ENCODE assay signal across 8 cellular contexts in the genomic region with DNA sequence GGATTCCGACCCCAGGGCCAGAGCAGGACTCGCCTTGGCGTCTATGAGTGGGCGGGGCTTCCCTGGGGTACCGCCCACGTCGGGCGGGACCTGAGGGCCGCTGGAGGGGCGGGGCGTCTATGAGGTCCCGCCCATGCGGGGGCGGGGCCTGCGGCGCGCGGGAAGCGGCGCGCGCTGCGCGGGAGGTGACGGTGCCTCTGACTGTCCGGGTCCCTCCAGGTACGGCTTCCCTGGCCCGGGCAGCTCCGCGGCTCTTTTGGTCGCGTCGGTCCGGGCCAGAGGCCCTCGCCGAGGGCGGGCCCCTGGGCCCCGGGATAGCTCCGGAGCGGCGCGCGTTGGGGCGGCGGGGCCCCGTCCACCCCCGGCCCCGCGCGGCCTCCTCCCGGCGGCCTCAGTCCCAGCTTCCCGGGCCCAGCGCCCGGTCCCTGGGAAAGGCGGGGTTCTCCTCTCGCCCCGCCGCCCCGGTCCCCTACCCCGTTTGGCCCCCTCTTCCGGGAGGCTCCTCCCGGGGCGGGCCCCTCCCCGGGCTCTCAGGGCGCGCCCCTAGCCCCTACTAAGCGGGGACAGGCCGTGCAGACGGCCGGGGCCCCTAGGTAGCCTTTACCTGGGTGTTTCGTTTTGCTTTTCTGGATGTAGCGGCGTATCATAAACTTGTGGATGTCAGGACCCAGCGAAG. TPM values are rescaled to one million over a fixed set of nuclear protein-coding genes. Genes with fewer than 3 reads are reported as not detected.
DNase-seq lines count a peak whose midpoint lies in the region; ATAC-seq, FAIRE-seq and TF ChIP-seq lines count a peak whose summit lies in the region.

A gene (plus strand): TSS at position 160 of the 676 bp plus-strand sequence. CDS start 745 bp downstream, outside the sequence.

- H3K36me3 Mint-ChIP-seq in activated T-cell treated with anti-CD3 and anti-CD28 coated beads, Interleukin-2, amount 50 U/mL, for 4 hours (ENCODE audit: insufficient read depth): peaks cover 8% of the 10 kb centered on the region
- H3K36me3 Mint-ChIP-seq in naive thymus-derived CD4-positive, alpha-beta T cell: peaks cover 0 to 5% (median 0%) of the 10 kb centered on the region in 5 donors

- FAIRE-seq in D721Med (lab: Jason Lieb, UNC): no peak

- TF ChIP-seq CTCF in D721Med (IDR thresholded peaks at IDR 0.05; ENCODE audit: insufficient read depth, missing control alignments) (no peak), esophagus squamous epithelium (IDR thresholded peaks at IDR 0.05) (no peak)

- POLR2A ChIA-PET in naive thymus-derived CD4-positive, alpha-beta T cell (lab: Charles Lee): interaction anchor here (1.4 to 1.5 kb wide), 2 partner anchors 8 to 66 kb away, joined by 4 read pairs; a partner anchor contains a TSS

- H3K9me3 ChIP-seq in esophagus squamous epithelium: no peaks in the 10 kb centered on the region
- H3K9me3 ChIP-seq in naive thymus-derived CD4-positive, alpha-beta T cell (ENCODE audit: control insufficient read depth in 2 of 3, low read length in 3 of 3): no peaks in the 10 kb centered on the region

- H3K27me3 Mint-ChIP-seq in activated T-cell treated with anti-CD3 and anti-CD28 coated beads, Interleukin-2, amount 50 U/mL, for 4 hours (ENCODE audit: low read depth): no peaks in the 10 kb centered on the region
- no peaks in the 10 kb centered on the region for H3K27me3 Mint-ChIP-seq in naive thymus-derived CD4-positive, alpha-beta T cell

- CTCF ChIA-PET in naive thymus-derived CD4-positive, alpha-beta T cell (lab: Charles Lee): no interaction called here

- DNase-seq in D721Med (ENCODE audit: insufficient read length, low spot score) (peak; percentile 78), HuH-7.5 (ENCODE audit: low spot score) (peak; percentile 65), esophagus squamous epithelium (lab: John Stamatoyannopoulos, UW) (no peak)
- DNase-seq in activated T-cell treated with anti-CD3 and anti-CD28 coated beads, Interleukin-2, amount 50 U/mL, for 4 hours: peak; percentile 80
- peak; percentile 63 to 94 (median 82) for DNase-seq in naive thymus-derived CD4-positive, alpha-beta T cell
- DNase-seq in stimulated activated CD8-positive, alpha-beta memory T cell treated with anti-CD3 and anti-CD28 coated beads, Interleukin-7, amount 100 ng/mL, for 48 hours (ENCODE audit: extremely low read depth in 1 of 2, low read depth in 1 of 2): peak; percentile 60 to 69

- 0 to 10% methylated on average over 3 to 4 of the region's 75 CpGs for WGBS in esophagus squamous epithelium, 2 donors

- peaks cover 6% of the 10 kb centered on the region for H3K4me1 Mint-ChIP-seq in activated T-cell treated with anti-CD3 and anti-CD28 coated beads, Interleukin-2, amount 50 U/mL, for 4 hours (ENCODE audit: low read depth)
- H3K4me1 Mint-ChIP-seq in naive thymus-derived CD4-positive, alpha-beta T cell: peaks cover 4 to 30% (median 6%) of the 10 kb centered on the region in 7 donors

- H3K4me1 ChIP-seq in esophagus squamous epithelium: peaks cover 0 to 42% (median 7%) of the 10 kb centered on the region in 3 donors
- peaks cover 0 to 4% of the 10 kb centered on the region in 2 donors for H3K4me1 ChIP-seq in naive thymus-derived CD4-positive, alpha-beta T cell (ENCODE audit: control insufficient read depth in 2 of 2, insufficient read depth in 2 of 2, low read length in 2 of 2)

- H3K27ac Mint-ChIP-seq in naive thymus-derived CD4-positive, alpha-beta T cell: peak within 1 kb of the TSS in 8 of 9 donors; percentile 7 to 83 (median 56)

- peak within 1 kb of the TSS; percentile 85 for H3K4me3 Mint-ChIP-seq in activated T-cell treated with anti-CD3 and anti-CD28 coated beads, Interleukin-2, amount 50 U/mL, for 4 hours
- H3K4me3 Mint-ChIP-seq in naive thymus-derived CD4-positive, alpha-beta T cell: peak within 1 kb of the TSS; percentile 70 to 89 (median 85)

- peak; percentile 85 for ATAC-seq in GM21447 (IDR thresholded peaks at IDR 0.05; ENCODE audit: unreplicated experiment)
- ATAC-seq in activated T-cell treated with anti-CD3 and anti-CD28 coated beads, Interleukin-2, amount 50 U/mL, for 4 hours: peak; percentile 96 to 97
- ATAC-seq in naive thymus-derived CD4-positive, alpha-beta T cell: peak; percentile 99

- no peaks in the 10 kb centered on the region for H3K9me3 Mint-ChIP-seq in activated T-cell treated with anti-CD3 and anti-CD28 coated beads, Interleukin-2, amount 50 U/mL, for 4 hours
- no peaks in the 10 kb centered on the region for H3K9me3 Mint-ChIP-seq in naive thymus-derived CD4-positive, alpha-beta T cell

- TF ChIP-seq POLR2A in esophagus squamous epithelium (IDR thresholded peaks at IDR 0.05): peak in 3 of 4 donors; percentile 7 to 69 (median 49)

- peak within 1 kb of the TSS; percentile 63 to 86 (median 79) for H3K4me3 ChIP-seq in esophagus squamous epithelium
- peak within 1 kb of the TSS; percentile 77 for H3K4me3 ChIP-seq in naive thymus-derived CD4-positive, alpha-beta T cell (ENCODE audit: low read length)

- intact Hi-C loops in esophagus squamous epithelium (cut with DNase I): no loop called here
- intact Hi-C loops in naive thymus-derived CD4-positive, alpha-beta T cell (cut with micrococcal nuclease): loop anchor here (1.0 to 5.0 kb wide), 6 partner anchors 65 to 1768 kb away; a partner anchor contains a TSS

- H3K27ac ChIP-seq in esophagus squamous epithelium: peak within 1 kb of the TSS; percentile 60 to 87 (median 82)
- peak within 1 kb of the TSS; percentile 68 for H3K27ac ChIP-seq in naive thymus-derived CD4-positive, alpha-beta T cell (ENCODE audit: low read depth, low read length)

- H3K27me3 ChIP-seq in esophagus squamous epithelium: no peaks in the 10 kb centered on the region
- no peaks in the 10 kb centered on the region for H3K27me3 ChIP-seq in naive thymus-derived CD4-positive, alpha-beta T cell (ENCODE audit: control insufficient read depth in 2 of 2, insufficient read depth in 2 of 2, low read length in 2 of 2)

- H3K36me3 ChIP-seq in esophagus squamous epithelium: no peaks in the 10 kb centered on the region
- no peaks in the 10 kb centered on the region for H3K36me3 ChIP-seq in naive thymus-derived CD4-positive, alpha-beta T cell (ENCODE audit: control insufficient read depth in 2 of 3, insufficient read depth in 3 of 3, low read length in 3 of 3)

TF ChIP-seq in PFSK-1, 5 proteins besides CTCF, POLR2A, EP300 and RAD21:
- TF ChIP-seq POLR2AphosphoS5 (IDR thresholded peaks at IDR 0.05; ENCODE audit: low read depth, low read length) (peak; percentile 70), FOXP2 (optimal IDR thresholded peaks at IDR 0.05; ENCODE audit: borderline replicate concordance, extremely low read depth, extremely low read length, insufficient read depth) (peak; percentile 46), TAF1 (IDR thresholded peaks at IDR 0.05; ENCODE audit: borderline replicate concordance, insufficient read depth, low read length) (0 out of 2 replicates have a peak, but pooled peaks have one; percentile 54)
- TF ChIP-seq, protein P1, sequence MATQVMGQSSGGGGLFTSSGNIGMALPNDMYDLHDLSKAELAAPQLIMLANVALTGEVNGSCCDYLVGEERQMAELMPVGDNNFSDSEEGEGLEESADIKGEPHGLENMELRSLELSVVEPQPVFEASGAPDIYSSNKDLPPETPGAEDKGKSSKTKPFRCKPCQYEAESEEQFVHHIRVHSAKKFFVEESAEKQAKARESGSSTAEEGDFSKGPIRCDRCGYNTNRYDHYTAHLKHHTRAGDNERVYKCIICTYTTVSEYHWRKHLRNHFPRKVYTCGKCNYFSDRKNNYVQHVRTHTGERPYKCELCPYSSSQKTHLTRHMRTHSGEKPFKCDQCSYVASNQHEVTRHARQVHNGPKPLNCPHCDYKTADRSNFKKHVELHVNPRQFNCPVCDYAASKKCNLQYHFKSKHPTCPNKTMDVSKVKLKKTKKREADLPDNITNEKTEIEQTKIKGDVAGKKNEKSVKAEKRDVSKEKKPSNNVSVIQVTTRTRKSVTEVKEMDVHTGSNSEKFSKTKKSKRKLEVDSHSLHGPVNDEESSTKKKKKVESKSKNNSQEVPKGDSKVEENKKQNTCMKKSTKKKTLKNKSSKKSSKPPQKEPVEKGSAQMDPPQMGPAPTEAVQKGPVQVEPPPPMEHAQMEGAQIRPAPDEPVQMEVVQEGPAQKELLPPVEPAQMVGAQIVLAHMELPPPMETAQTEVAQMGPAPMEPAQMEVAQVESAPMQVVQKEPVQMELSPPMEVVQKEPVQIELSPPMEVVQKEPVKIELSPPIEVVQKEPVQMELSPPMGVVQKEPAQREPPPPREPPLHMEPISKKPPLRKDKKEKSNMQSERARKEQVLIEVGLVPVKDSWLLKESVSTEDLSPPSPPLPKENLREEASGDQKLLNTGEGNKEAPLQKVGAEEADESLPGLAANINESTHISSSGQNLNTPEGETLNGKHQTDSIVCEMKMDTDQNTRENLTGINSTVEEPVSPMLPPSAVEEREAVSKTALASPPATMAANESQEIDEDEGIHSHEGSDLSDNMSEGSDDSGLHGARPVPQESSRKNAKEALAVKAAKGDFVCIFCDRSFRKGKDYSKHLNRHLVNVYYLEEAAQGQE (IDR thresholded peaks at IDR 0.05; ENCODE audit: insufficient read depth in 1 of 2, low read depth in 2 of 2, low read length in 2 of 2): no peak

RNA-seq across cellular contexts. Expression of the gene that starts here (rescaled TPM):
- 11.2 TPM for polyA plus RNA-seq in PFSK-1 (2012; ENCODE audit: insufficient read length, low read depth)
- total RNA-seq in activated T-cell treated with anti-CD3 and anti-CD28 coated beads, Interleukin-2, amount 50 U/mL, for 4 hours: 10 to 100 TPM; 23.1 to 30.0 (median 25.6) TPM
- 1 to 10 TPM; 2.4 to 6.6 (median 4.3) TPM for total RNA-seq in esophagus squamous epithelium
- total RNA-seq in naive thymus-derived CD4-positive, alpha-beta T cell: 10 to 100 TPM in 1 of 5 experiments, 1 to 10 TPM in 4; 1.5 to 21.4 (median 4.0) TPM
- polyA plus RNA-seq in naive thymus-derived CD4-positive, alpha-beta T cell: 1 to 10 TPM in 1 of 2 donors, under 1 TPM in 1; 0.61 to 1.9 TPM
